ENCODE assay signal across 9 cellular contexts in genomic region chr10:21399392-21400015, GRCh38.
A peak's percentile ranks its signal among the peaks of the same experiment; 100 is the strongest.
DNase-seq lines count a peak whose midpoint lies in the region; ATAC-seq, FAIRE-seq and TF ChIP-seq lines count a peak whose summit lies in the region.
"Had no signal": no experiment of that assay in that cellular context is flagged by ENCODE, and none has a peak within 500 bp of the region (broad histone marks: within the 10 kb centered on the region; RNA-seq: fewer than 3 reads in every experiment).

No MANE protein-coding gene starts in this region.

- DNase-seq in DMS153 (lab: John Stamatoyannopoulos, UW) (peak; percentile 60), NCI-H1417 (lab: John Stamatoyannopoulos, UW) (peak in 2 of 3 experiments; percentile 51 to 70), bronchial epithelial cell (ENCODE audit: low read depth) (peak; percentile 96), KBM-7 (no peak), esophagus squamous epithelium (lab: John Stamatoyannopoulos, UW) (no peak)
- no peak for DNase-seq in activated T-cell treated with anti-CD3 and anti-CD28 coated beads, Interleukin-2, amount 50 U/mL, for 1 hour
- DNase-seq: activated naive CD4-positive, alpha-beta T cell treated with anti-CD3 and anti-CD28 coated beads for 36 hours had no signal

- H3K4me3 ChIP-seq in bronchial epithelial cell (ENCODE audit: low read depth, low read length), result no peak overlapping the region
- H3K4me3 ChIP-seq in esophagus squamous epithelium, result no peak overlapping the region

- no peak for TF ChIP-seq POLR2A in esophagus squamous epithelium (IDR thresholded peaks at IDR 0.05)

- no peak for FAIRE-seq in bronchial epithelial cell (lab: Jason Lieb, UNC)

- peaks cover 9% of the 10 kb centered on the region for H3K9me3 Mint-ChIP-seq in nephron

- H3K36me3 ChIP-seq in bronchial epithelial cell (ENCODE audit: control insufficient read depth, insufficient read depth, low read length), result no peaks in the 10 kb centered on the region
- H3K36me3 ChIP-seq in esophagus squamous epithelium, result no peaks in the 10 kb centered on the region

- no peak for ATAC-seq in GM18498 (IDR thresholded peaks at IDR 0.05; ENCODE audit: unreplicated experiment)

- intact Hi-C loops in esophagus squamous epithelium (cut with DNase I), result no loop called here

- H3K9me3 ChIP-seq in esophagus squamous epithelium, result peaks cover 0 to 12% (median 0%) of the 10 kb centered on the region in 3 donors

- WGBS in esophagus squamous epithelium, 2 donors, result 38 to 39% methylated on average over 6 of the region's 6 CpGs

- peaks cover 3% of the 10 kb centered on the region for H3K36me3 Mint-ChIP-seq in nephron (ENCODE audit: low read depth)

- no peak overlapping the region for H3K27ac ChIP-seq in esophagus squamous epithelium

- no peaks in the 10 kb centered on the region for H3K27me3 Mint-ChIP-seq in nephron (ENCODE audit: low read depth)

- H3K27ac Mint-ChIP-seq in nephron, result peak overlapping the region; percentile 62 to 94 (median 80)
- H3K27ac Mint-ChIP-seq: activated naive CD4-positive, alpha-beta T cell treated with anti-CD3 and anti-CD28 coated beads for 36 hours had no signal

- TF ChIP-seq CTCF in bronchial epithelial cell (IDR thresholded peaks at IDR 0.05; ENCODE audit: insufficient read depth, low read length, severe bottlenecking) (no peak), nephron (IDR thresholded peaks at IDR 0.05; ENCODE audit: unreplicated experiment in 3 of 3) (no peak), esophagus squamous epithelium (IDR thresholded peaks at IDR 0.05) (no peak)

- peaks cover 0 to 40% (median 15%) of the 10 kb centered on the region in 3 donors for H3K4me1 ChIP-seq in esophagus squamous epithelium

- H3K4me3 Mint-ChIP-seq in nephron, result peak overlapping the region in 1 of 3 experiments; percentile 39
- H3K4me3 Mint-ChIP-seq: activated naive CD4-positive, alpha-beta T cell treated with anti-CD3 and anti-CD28 coated beads for 36 hours had no signal

- no peaks in the 10 kb centered on the region for H3K27me3 ChIP-seq in bronchial epithelial cell (ENCODE audit: control insufficient read depth, insufficient read depth, low read length)
- H3K27me3 ChIP-seq in esophagus squamous epithelium, result no peaks in the 10 kb centered on the region

- in situ Hi-C loops in KBM-7 (cut with MboI; ENCODE audit: low pct_unique_long_range_greater_than_20kb, low sequenced_read_pairs), result no loop called here

- H3K4me1 Mint-ChIP-seq in nephron, result peaks cover 32% of the 10 kb centered on the region

Comparison
In these comparisons a context has a peak if more than half of its experiments do, and no peak if none do; other contexts are left out.
1. DNase-seq: peak in DMS153 (single experiment), NCI-H1417 (2 of 3) and bronchial epithelial cell (single experiment); none in KBM-7 (single experiment), esophagus squamous epithelium (single experiment) and activated T-cell treated with anti-CD3 and anti-CD28 coated beads, Interleukin-2, amount 50 U/mL, for 1 hour (single experiment).